In the genomic region with DNA sequence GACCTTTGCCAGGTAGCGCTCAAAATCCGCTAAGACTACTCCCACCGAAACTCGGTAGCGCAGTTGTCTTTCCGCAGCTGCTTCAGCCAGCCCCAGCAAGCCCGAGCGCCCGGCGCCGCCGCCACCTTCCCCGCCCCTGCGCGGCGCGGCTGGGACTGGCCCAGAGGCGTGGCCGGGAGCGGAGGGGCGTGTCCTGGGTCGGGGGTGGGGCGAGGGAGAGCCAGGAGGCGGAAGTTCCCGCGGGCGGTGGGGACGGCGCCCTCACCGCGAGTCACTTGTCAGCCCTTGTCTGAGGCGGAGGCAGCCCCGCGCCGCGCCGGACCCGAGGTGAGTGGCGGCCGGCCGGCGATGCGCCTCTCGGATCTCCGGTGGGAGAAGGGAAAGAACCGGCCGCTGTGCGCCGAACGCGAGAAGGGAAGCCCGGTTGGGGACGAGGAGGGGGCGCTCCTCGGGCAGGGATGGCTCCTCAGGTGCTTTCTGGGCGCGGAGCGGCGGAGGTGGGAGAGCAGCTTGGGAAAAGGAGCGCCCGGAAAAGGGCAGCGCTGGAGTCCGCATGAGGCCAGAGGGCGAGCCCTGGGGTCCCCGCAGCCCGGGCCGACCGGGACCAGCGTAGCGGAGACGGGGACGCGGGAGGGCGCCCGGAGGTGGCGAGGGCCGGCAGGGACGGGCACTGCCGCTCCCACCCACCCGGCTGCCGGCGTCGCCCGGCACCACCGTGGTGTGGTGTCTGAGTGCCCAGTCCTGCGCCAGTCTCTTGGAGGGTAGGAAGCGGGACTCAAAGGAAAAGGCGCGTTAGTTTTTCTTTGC, we compare ENCODE assay signal across 8 cellular contexts. TPM values are rescaled to one million over a fixed set of nuclear protein-coding genes. Genes with fewer than 3 reads are reported as not detected.
DNase-seq lines count a peak whose midpoint lies in the region; ATAC-seq and TF ChIP-seq lines count a peak whose summit lies in the region.

PDLIM5 (plus strand) TSS at position 274 of the 807 bp plus-strand sequence. CDS start 3,347 bp downstream, outside the sequence.

- H3K27ac ChIP-seq in left lung, result peak within 1 kb of the TSS; percentile 94 to 95

- peaks cover 17% of the 10 kb centered on the region for H3K4me1 ChIP-seq in BE2C
- peaks cover 6 to 38% of the 10 kb centered on the region in 2 donors for H3K4me1 ChIP-seq in left lung

- no peaks in the 10 kb centered on the region for H3K9me3 Mint-ChIP-seq in activated CD4-positive, alpha-beta T cell treated with anti-CD3 and anti-CD28 coated beads, Interleukin-2, amount 10 ng/mL, durations not matched to agents 7 days and 5 days

- POLR2A ChIA-PET in activated CD4-positive, alpha-beta T cell treated with anti-CD3 and anti-CD28 coated beads, Interleukin-2, amount 10 ng/mL, durations not matched to agents 7 days and 5 days (lab: Charles Lee), result no interaction called here

- peak within 1 kb of the TSS; percentile 88 for H3K27ac Mint-ChIP-seq in activated CD4-positive, alpha-beta T cell treated with anti-CD3 and anti-CD28 coated beads, Interleukin-2, amount 10 ng/mL, durations not matched to agents 7 days and 5 days

- TF ChIP-seq CTCF in BE2C (IDR thresholded peaks at IDR 0.05; ENCODE audit: low read depth, low read length) (no peak), left lung (IDR thresholded peaks at IDR 0.05) (no peak)

- peaks cover 2% of the 10 kb centered on the region for H3K36me3 Mint-ChIP-seq in activated CD4-positive, alpha-beta T cell treated with anti-CD3 and anti-CD28 coated beads, Interleukin-2, amount 10 ng/mL, durations not matched to agents 7 days and 5 days (ENCODE audit: low read depth)

- H3K4me3 ChIP-seq in BE2C (ENCODE audit: low read depth, low read length) (peak within 1 kb of the TSS; percentile 98), left lung (peak within 1 kb of the TSS; percentile 84 to 90)

- ATAC-seq in HG03378 (IDR thresholded peaks at IDR 0.05; ENCODE audit: unreplicated experiment), result peak; percentile 82
- peak; percentile 96 for ATAC-seq in left lung

- intact Hi-C loops in left lung (cut with DNase I), result no loop called here

- no peaks in the 10 kb centered on the region for H3K27me3 ChIP-seq in BE2C
- peaks cover 0 to 8% of the 10 kb centered on the region in 2 donors for H3K27me3 ChIP-seq in left lung

- peak; percentile 97 for TF ChIP-seq POLR2A in GM19099 (IDR thresholded peaks at IDR 0.05; ENCODE audit: extremely low read depth, insufficient read length, low read depth)

- DNase-seq in BE2C (peak; percentile 96), NCI-H524 (lab: John Stamatoyannopoulos, UW) (peak; percentile 55 to 77), cortex of kidney (lab: John Stamatoyannopoulos, UW) (peak; percentile 81), left lung (peak; percentile 91 to 99)
- DNase-seq in activated CD4-positive, alpha-beta T cell treated with anti-CD3 and anti-CD28 coated beads, Interleukin-2, amount 10 ng/mL, durations not matched to agents 7 days and 5 days, result peak; percentile 89
- DNase-seq in stimulated activated CD4-positive, alpha-beta T cell treated with anti-CD3 and anti-CD28 coated beads, Interleukin-2, amount 100 ng/mL, for 48 hours, result peak; percentile 79 to 89

- peaks cover 22% of the 10 kb centered on the region for H3K4me1 Mint-ChIP-seq in activated CD4-positive, alpha-beta T cell treated with anti-CD3 and anti-CD28 coated beads, Interleukin-2, amount 10 ng/mL, durations not matched to agents 7 days and 5 days

- H3K27me3 Mint-ChIP-seq in activated CD4-positive, alpha-beta T cell treated with anti-CD3 and anti-CD28 coated beads, Interleukin-2, amount 10 ng/mL, durations not matched to agents 7 days and 5 days, result peaks cover 18% of the 10 kb centered on the region

- H3K36me3 ChIP-seq in BE2C (peaks cover 15% of the 10 kb centered on the region), left lung (peaks cover 0 to 17% of the 10 kb centered on the region in 2 donors)

- H3K9me3 ChIP-seq in BE2C (no peaks in the 10 kb centered on the region), left lung (no peaks in the 10 kb centered on the region)

- peak within 1 kb of the TSS; percentile 77 for H3K4me3 Mint-ChIP-seq in activated CD4-positive, alpha-beta T cell treated with anti-CD3 and anti-CD28 coated beads, Interleukin-2, amount 10 ng/mL, durations not matched to agents 7 days and 5 days

- CTCF ChIA-PET in activated CD4-positive, alpha-beta T cell treated with anti-CD3 and anti-CD28 coated beads, Interleukin-2, amount 10 ng/mL, durations not matched to agents 7 days and 5 days (lab: Charles Lee), result no interaction called here

RNA-seq across cellular contexts. Expression of gene PDLIM5, which starts in this region (rescaled TPM):
- 29.0 TPM for polyA plus RNA-seq in BE2C (2012; ENCODE audit: insufficient read depth, insufficient read length, low read depth)
- 10 to 100 TPM; 23.2 to 26.7 TPM for total RNA-seq in activated CD4-positive, alpha-beta T cell treated with anti-CD3 and anti-CD28 coated beads, Interleukin-2, amount 10 ng/mL, durations not matched to agents 7 days and 5 days
- total RNA-seq in left lung, result 100 to 1,000 TPM in 1 of 2 donors, 10 to 100 TPM in 1; 75.7 to 105 TPM

Comparison
In these comparisons a context has a peak if more than half of its experiments do, and no peak if none do; other contexts are left out.
1. Peak in every context shown above with its lines: DNase-seq, ATAC-seq, H3K4me3 ChIP-seq and H3K27ac ChIP-seq.